Comparison of ENCODE assay signal across 35 cellular contexts in genomic region chr2:2673406-2673805, GRCh38.
"Had no signal": no experiment of that assay in that cellular context is flagged by ENCODE, and none has a peak within 500 bp of the region (broad histone marks: within the 10 kb centered on the region; RNA-seq: fewer than 3 reads in every experiment).

No MANE protein-coding gene starts in this region.

- H3K4me3 Mint-ChIP-seq: activated B cell treated with CpG ODN at 0.5 μM for 24 hours; activated CD4-positive, alpha-beta memory T cell treated with anti-CD3 and anti-CD28 coated beads for 36 hours; activated CD4-positive, alpha-beta T cell treated with anti-CD3 and anti-CD28 coated beads, Interleukin-2, amount 10 ng/mL, durations not matched to agents 24 days and 14 days; activated CD8-positive, alpha-beta T cell treated with anti-CD3 and anti-CD28 coated beads for 36 hours; activated naive CD4-positive, alpha-beta T cell treated with anti-CD3 and anti-CD28 coated beads, Interleukin-2, amount 10 ng/mL, durations not matched to agents 7 days and 5 days; activated naive CD4-positive, alpha-beta T cell treated with anti-CD3 and anti-CD28 coated beads, Interleukin-2, amount 50 U/mL, for 24 hours; activated naive CD8-positive, alpha-beta T cell; activated naive CD8-positive, alpha-beta T cell treated with anti-CD3 and anti-CD28 coated beads, Interleukin-2, amount 10 ng/mL, durations not matched to agents 7 days and 5 days; activated naive CD8-positive, alpha-beta T cell treated with anti-CD3 and anti-CD28 coated beads, Interleukin-2, amount 50 U/mL, for 24 hours; brain; central memory CD8-positive, alpha-beta T cell; T-helper 1 cell treated with Interleukin-12 subunit alpha and Interleukin-12 subunit beta and Interleukin-4 antibody, amounts not matched to agents 30 μg/mL and 1 μg/mL, for 36 hours; T-helper 2 cell treated with Interferon-gamma antibody and Interleukin-4, amounts not matched to agents 5 μg/mL and 100 μg/mL, for 36 hours had no signal

- H3K27ac ChIP-seq: ascending aorta, cardiac muscle cell, WERI-Rb-1 had no signal

- H3K27me3 ChIP-seq: ascending aorta, cardiac muscle cell had no signal

- H3K9me3 Mint-ChIP-seq: activated B cell treated with CpG ODN at 0.5 μM for 24 hours; activated CD4-positive, alpha-beta memory T cell treated with anti-CD3 and anti-CD28 coated beads for 36 hours; activated CD4-positive, alpha-beta T cell treated with anti-CD3 and anti-CD28 coated beads, Interleukin-2, amount 10 ng/mL, durations not matched to agents 24 days and 14 days; activated CD8-positive, alpha-beta T cell treated with anti-CD3 and anti-CD28 coated beads for 36 hours; activated naive CD4-positive, alpha-beta T cell treated with anti-CD3 and anti-CD28 coated beads, Interleukin-2, amount 10 ng/mL, durations not matched to agents 7 days and 5 days; activated naive CD4-positive, alpha-beta T cell treated with anti-CD3 and anti-CD28 coated beads, Interleukin-2, amount 50 U/mL, for 24 hours; activated naive CD8-positive, alpha-beta T cell treated with anti-CD3 and anti-CD28 coated beads, Interleukin-2, amount 10 ng/mL, durations not matched to agents 7 days and 5 days; activated naive CD8-positive, alpha-beta T cell treated with anti-CD3 and anti-CD28 coated beads, Interleukin-2, amount 50 U/mL, for 24 hours; activated T-helper 2 cell treated with anti-CD3 and anti-CD28 coated beads, Interferon-gamma antibody, Interleukin-2, Interleukin-4, amounts not matched to agents 10 μg/mL and 5 μg/mL and 100 μg/mL, durations not matched to agents 14 hours and 24 hours and 36 hours; T-helper 1 cell treated with Interleukin-12 subunit alpha and Interleukin-12 subunit beta and Interleukin-4 antibody, amounts not matched to agents 30 μg/mL and 1 μg/mL, for 36 hours; T-helper 2 cell treated with Interferon-gamma antibody and Interleukin-4, amounts not matched to agents 5 μg/mL and 100 μg/mL, for 36 hours had no signal

- H3K36me3 ChIP-seq: ascending aorta, cardiac muscle cell, WERI-Rb-1 had no signal

- H3K27me3 Mint-ChIP-seq: activated B cell treated with CpG ODN at 0.5 μM for 24 hours; activated CD4-positive, alpha-beta T cell treated with anti-CD3 and anti-CD28 coated beads, Interleukin-2, amount 10 ng/mL, durations not matched to agents 24 days and 14 days; activated CD8-positive, alpha-beta T cell treated with anti-CD3 and anti-CD28 coated beads for 36 hours; activated naive CD4-positive, alpha-beta T cell treated with anti-CD3 and anti-CD28 coated beads, Interleukin-2, amount 10 ng/mL, durations not matched to agents 7 days and 5 days; activated naive CD4-positive, alpha-beta T cell treated with anti-CD3 and anti-CD28 coated beads, Interleukin-2, amount 50 U/mL, for 24 hours; activated naive CD8-positive, alpha-beta T cell; activated naive CD8-positive, alpha-beta T cell treated with anti-CD3 and anti-CD28 coated beads, Interleukin-2, amount 50 U/mL, for 24 hours; central memory CD8-positive, alpha-beta T cell had no signal

- H3K4me1 Mint-ChIP-seq: activated B cell treated with CpG ODN at 0.5 μM for 24 hours; activated CD4-positive, alpha-beta T cell treated with anti-CD3 and anti-CD28 coated beads, Interleukin-2, amount 10 ng/mL, durations not matched to agents 24 days and 14 days; activated naive CD4-positive, alpha-beta T cell treated with anti-CD3 and anti-CD28 coated beads, Interleukin-2, amount 10 ng/mL, durations not matched to agents 7 days and 5 days; activated naive CD4-positive, alpha-beta T cell treated with anti-CD3 and anti-CD28 coated beads, Interleukin-2, amount 50 U/mL, for 24 hours; activated naive CD8-positive, alpha-beta T cell treated with anti-CD3 and anti-CD28 coated beads, Interleukin-2, amount 10 ng/mL, durations not matched to agents 7 days and 5 days; activated naive CD8-positive, alpha-beta T cell treated with anti-CD3 and anti-CD28 coated beads, Interleukin-2, amount 50 U/mL, for 24 hours; central memory CD8-positive, alpha-beta T cell had no signal

- DNase-seq: activated B cell treated with CpG ODN at 0.5 μM for 24 hours; activated CD4-positive, alpha-beta memory T cell treated with anti-CD3 and anti-CD28 coated beads for 36 hours; activated CD4-positive, alpha-beta T cell treated with anti-CD3 and anti-CD28 coated beads for 4 hours; activated CD4-positive, alpha-beta T cell treated with anti-CD3 and anti-CD28 coated beads, Interleukin-2, amount 10 ng/mL, durations not matched to agents 24 days and 14 days; activated CD4-positive, alpha-beta T cell treated with anti-CD3 and anti-CD28 coated beads, Interleukin-2, amount 50 U/mL, for 1 hour; activated CD4-positive, alpha-beta T cell treated with anti-CD3 and anti-CD28 coated beads, Interleukin-2, amount 50 U/mL, for 4 hours; activated CD4-positive, CD25-positive, alpha-beta regulatory T cell treated with anti-CD3 and anti-CD28 coated beads, Interleukin-2, amount 50 U/mL, for 72 hours; activated CD8-positive, alpha-beta memory T cell treated with anti-CD3 and anti-CD28 coated beads, Interleukin-2, amount 50 U/mL, for 4 hours; activated CD8-positive, alpha-beta T cell treated with anti-CD3 and anti-CD28 coated beads for 36 hours; activated effector memory CD4-positive, alpha-beta T cell treated with Interleukin-2 at 50 U/mL for 16 hours; activated gamma-delta T cell; activated naive CD4-positive, alpha-beta T cell treated with anti-CD3 and anti-CD28 coated beads, Interleukin-2, amount 10 ng/mL, durations not matched to agents 7 days and 5 days; activated naive CD4-positive, alpha-beta T cell treated with Interleukin-2 at 50 U/mL for 16 hours; activated naive CD8-positive, alpha-beta T cell treated with anti-CD3 and anti-CD28 coated beads, Interleukin-2, amount 10 ng/mL, durations not matched to agents 7 days and 5 days; activated naive CD8-positive, alpha-beta T cell treated with anti-CD3 and anti-CD28 coated beads, Interleukin-2, amount 50 U/mL, for 24 hours; activated T-cell treated with anti-CD3 and anti-CD28 coated beads for 4 hours; activated T-cell treated with anti-CD3 and anti-CD28 coated beads, Interleukin-2, amount 50 U/mL, for 1 hour; activated T-cell treated with anti-CD3 and anti-CD28 coated beads, Interleukin-2, amount 50 U/mL, for 48 hours; amygdala; anterior cingulate cortex; cerebellar nuclear complex; SW 1271; T-helper 1 cell; T-helper 2 cell; T-helper 9 cell; WERI-Rb-1 had no signal

- H3K4me3 ChIP-seq: ascending aorta, cardiac muscle cell had no signal

- H3K9me3 ChIP-seq: ascending aorta had no signal

- ATAC-seq: activated CD8-positive, alpha-beta T cell treated with anti-CD3 and anti-CD28 coated beads for 36 hours; activated naive CD8-positive, alpha-beta T cell treated with anti-CD3 and anti-CD28 coated beads, Interleukin-2, amount 50 U/mL, for 24 hours had no signal

- H3K36me3 Mint-ChIP-seq: activated CD4-positive, alpha-beta memory T cell treated with anti-CD3 and anti-CD28 coated beads for 36 hours; activated naive CD4-positive, alpha-beta T cell treated with anti-CD3 and anti-CD28 coated beads, Interleukin-2, amount 10 ng/mL, durations not matched to agents 7 days and 5 days; activated naive CD8-positive, alpha-beta T cell; activated naive CD8-positive, alpha-beta T cell treated with anti-CD3 and anti-CD28 coated beads, Interleukin-2, amount 10 ng/mL, durations not matched to agents 7 days and 5 days; brain had no signal

- H3K27ac Mint-ChIP-seq: activated B cell treated with CpG ODN at 0.5 μM for 24 hours; activated CD4-positive, alpha-beta memory T cell treated with anti-CD3 and anti-CD28 coated beads for 36 hours; activated CD4-positive, alpha-beta T cell treated with anti-CD3 and anti-CD28 coated beads, Interleukin-2, amount 10 ng/mL, durations not matched to agents 24 days and 14 days; activated CD8-positive, alpha-beta T cell treated with anti-CD3 and anti-CD28 coated beads for 36 hours; activated naive CD4-positive, alpha-beta T cell treated with anti-CD3 and anti-CD28 coated beads, Interleukin-2, amount 10 ng/mL, durations not matched to agents 7 days and 5 days; activated naive CD4-positive, alpha-beta T cell treated with anti-CD3 and anti-CD28 coated beads, Interleukin-2, amount 50 U/mL, for 24 hours; activated naive CD8-positive, alpha-beta T cell; activated naive CD8-positive, alpha-beta T cell treated with anti-CD3 and anti-CD28 coated beads, Interleukin-2, amount 10 ng/mL, durations not matched to agents 7 days and 5 days; activated naive CD8-positive, alpha-beta T cell treated with anti-CD3 and anti-CD28 coated beads, Interleukin-2, amount 50 U/mL, for 24 hours; activated T-helper 2 cell treated with anti-CD3 and anti-CD28 coated beads, Interferon-gamma antibody, Interleukin-2, Interleukin-4, amounts not matched to agents 10 μg/mL and 5 μg/mL and 100 μg/mL, durations not matched to agents 14 hours and 24 hours and 36 hours; T-helper 1 cell treated with Interleukin-12 subunit alpha and Interleukin-12 subunit beta and Interleukin-4 antibody, amounts not matched to agents 30 μg/mL and 1 μg/mL, for 36 hours; T-helper 2 cell treated with Interferon-gamma antibody and Interleukin-4, amounts not matched to agents 5 μg/mL and 100 μg/mL, for 36 hours had no signal

- H3K4me1 ChIP-seq: ascending aorta had no signal
